In the genomic region with DNA sequence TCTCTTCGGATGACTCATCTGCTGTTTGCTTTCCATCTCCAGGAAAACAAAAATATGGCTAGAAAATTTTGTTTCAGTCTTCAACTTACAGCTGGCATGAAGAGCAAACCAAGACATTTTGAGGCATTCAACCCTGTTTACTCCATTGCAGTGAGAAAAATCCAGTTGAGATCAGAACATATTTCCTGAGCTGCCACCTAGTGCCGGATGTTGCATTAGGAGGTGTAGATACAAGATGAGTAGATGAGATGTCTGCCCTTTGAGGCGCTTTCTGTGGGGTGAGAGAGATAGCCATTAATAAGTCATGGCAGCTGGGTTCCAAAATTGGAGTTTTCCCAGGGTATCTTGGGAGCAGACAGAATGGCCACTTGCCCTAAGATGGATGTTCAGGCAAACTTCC, we compare ENCODE assay signal across 15 cellular contexts.
DNase-seq lines count a peak whose midpoint lies in the region; ATAC-seq and TF ChIP-seq lines count a peak whose summit lies in the region.
"Had no signal": no experiment of that assay in that cellular context is flagged by ENCODE, and none has a peak within 500 bp of the region (broad histone marks: within the 10 kb centered on the region; RNA-seq: fewer than 3 reads in every experiment).

No MANE protein-coding gene starts in this region.

- no peak overlapping the region for H3K4me2 ChIP-seq in SU-DHL-6 (ENCODE audit: low read depth, low read length, poor library complexity, severe bottlenecking)

- H3F3A ChIP-seq in SU-DHL-6 (ENCODE audit: insufficient read depth): no peaks in the 10 kb centered on the region

- ATAC-seq in left lung (no peak), upper lobe of left lung (ENCODE audit: low FRiP score in 2 of 2) (no peak), GM18505 (IDR thresholded peaks at IDR 0.05; ENCODE audit: unreplicated experiment) (no peak), GM18861 (IDR thresholded peaks at IDR 0.05; ENCODE audit: unreplicated experiment) (no peak)
- ATAC-seq: activated T-cell treated with anti-CD3 and anti-CD28 coated beads, Interleukin-2, amount 50 U/mL, for 4 hours had no signal

- H3K27ac ChIP-seq in SU-DHL-6 (ENCODE audit: low read depth, low read length) (no peak overlapping the region), left lung (peak overlapping the region; percentile 21 to 91), upper lobe of left lung (peak overlapping the region in 3 of 4 donors; percentile 6 to 85 (median 73))
- H3K27ac ChIP-seq: epithelial cell of prostate had no signal

- TF ChIP-seq CTCF in SU-DHL-6 (IDR thresholded peaks at IDR 0.05; ENCODE audit: insufficient read depth, low read length, poor library complexity, severe bottlenecking) (peak; percentile 31), left lung (IDR thresholded peaks at IDR 0.05) (no peak), upper lobe of left lung (IDR thresholded peaks at IDR 0.05) (no peak)

- H3K4me3 Mint-ChIP-seq in activated naive CD4-positive, alpha-beta T cell treated with anti-CD3 and anti-CD28 coated beads, Interleukin-2, amount 10 ng/mL, durations not matched to agents 7 days and 5 days: no peak overlapping the region
- H3K4me3 Mint-ChIP-seq: activated CD4-positive, alpha-beta T cell treated with anti-CD3 and anti-CD28 coated beads, Interleukin-2, amount 10 ng/mL, durations not matched to agents 24 days and 14 days; activated T-cell treated with anti-CD3 and anti-CD28 coated beads, Interleukin-2, amount 50 U/mL, for 4 hours; T-helper 2 cell treated with Interferon-gamma antibody and Interleukin-4, amounts not matched to agents 5 μg/mL and 100 μg/mL, for 36 hours; type B pancreatic cell had no signal

- no peaks in the 10 kb centered on the region for H3K27me3 Mint-ChIP-seq in activated naive CD4-positive, alpha-beta T cell treated with anti-CD3 and anti-CD28 coated beads, Interleukin-2, amount 10 ng/mL, durations not matched to agents 7 days and 5 days
- H3K27me3 Mint-ChIP-seq: activated CD4-positive, alpha-beta T cell treated with anti-CD3 and anti-CD28 coated beads, Interleukin-2, amount 10 ng/mL, durations not matched to agents 24 days and 14 days; type B pancreatic cell had no signal

- H2AFZ ChIP-seq in SU-DHL-6 (ENCODE audit: low read depth, low read length, severe bottlenecking): peak overlapping the region; percentile 2

- H3K4me1 ChIP-seq in left lung (peaks cover 0 to 57% of the 10 kb centered on the region in 2 donors), upper lobe of left lung (peaks cover 22 to 38% (median 27%) of the 10 kb centered on the region in 4 donors)

- H3K79me2 ChIP-seq in SU-DHL-6 (ENCODE audit: insufficient read depth, low read length): no peaks in the 10 kb centered on the region

- H3K27ac Mint-ChIP-seq in activated naive CD4-positive, alpha-beta T cell treated with anti-CD3 and anti-CD28 coated beads, Interleukin-2, amount 10 ng/mL, durations not matched to agents 7 days and 5 days: no peak overlapping the region
- H3K27ac Mint-ChIP-seq: activated CD4-positive, alpha-beta T cell treated with anti-CD3 and anti-CD28 coated beads, Interleukin-2, amount 10 ng/mL, durations not matched to agents 24 days and 14 days; T-helper 2 cell treated with Interferon-gamma antibody and Interleukin-4, amounts not matched to agents 5 μg/mL and 100 μg/mL, for 36 hours; type B pancreatic cell had no signal

- H3K4me3 ChIP-seq in SU-DHL-6 (ENCODE audit: insufficient read depth, low read length, poor library complexity, severe bottlenecking) (no peak overlapping the region), left lung (no peak overlapping the region), upper lobe of left lung (no peak overlapping the region)

- peaks cover 31% of the 10 kb centered on the region for H3K36me3 Mint-ChIP-seq in activated naive CD4-positive, alpha-beta T cell treated with anti-CD3 and anti-CD28 coated beads, Interleukin-2, amount 10 ng/mL, durations not matched to agents 7 days and 5 days
- H3K36me3 Mint-ChIP-seq: type B pancreatic cell had no signal

- H3K9me2 ChIP-seq in SU-DHL-6 (replicated peaks; ENCODE audit: insufficient read depth, low read length): no peaks in the 10 kb centered on the region

- H3K9ac ChIP-seq in SU-DHL-6 (ENCODE audit: low read length): no peak overlapping the region

- TF ChIP-seq POLR2A in upper lobe of left lung (IDR thresholded peaks at IDR 0.05): no peak
- no peak for TF ChIP-seq POLR2A in GM18505 (IDR thresholded peaks at IDR 0.05; ENCODE audit: borderline replicate concordance, extremely low read depth, insufficient read depth, insufficient read length)

- TF ChIP-seq EP300 in upper lobe of left lung (IDR thresholded peaks at IDR 0.05): no peak

- H4K20me1 ChIP-seq in SU-DHL-6 (ENCODE audit: low read depth, low read length): no peaks in the 10 kb centered on the region

- H3K4me1 Mint-ChIP-seq in activated naive CD4-positive, alpha-beta T cell treated with anti-CD3 and anti-CD28 coated beads, Interleukin-2, amount 10 ng/mL, durations not matched to agents 7 days and 5 days: peaks cover 22% of the 10 kb centered on the region

- no peaks in the 10 kb centered on the region for H3K27me3 ChIP-seq in SU-DHL-6 (ENCODE audit: low read length)
- no peaks in the 10 kb centered on the region for H3K27me3 ChIP-seq in left lung
- H3K27me3 ChIP-seq in upper lobe of left lung: no peaks in the 10 kb centered on the region

- no peaks in the 10 kb centered on the region for H3K9me3 Mint-ChIP-seq in activated naive CD4-positive, alpha-beta T cell treated with anti-CD3 and anti-CD28 coated beads, Interleukin-2, amount 10 ng/mL, durations not matched to agents 7 days and 5 days
- H3K9me3 Mint-ChIP-seq: activated CD4-positive, alpha-beta T cell treated with anti-CD3 and anti-CD28 coated beads, Interleukin-2, amount 10 ng/mL, durations not matched to agents 24 days and 14 days; activated T-cell treated with anti-CD3 and anti-CD28 coated beads, Interleukin-2, amount 50 U/mL, for 4 hours; T-helper 2 cell treated with Interferon-gamma antibody and Interleukin-4, amounts not matched to agents 5 μg/mL and 100 μg/mL, for 36 hours; type B pancreatic cell had no signal

- 80 to 81% methylated on average over 3 of the region's 3 CpGs for WGBS in upper lobe of left lung, 2 donors

- intact Hi-C loops in left lung (cut with DNase I): no loop called here

- H3K36me3 ChIP-seq in SU-DHL-6 (ENCODE audit: low read length): no peaks in the 10 kb centered on the region
- H3K36me3 ChIP-seq in left lung: no peaks in the 10 kb centered on the region
- peaks cover 0 to 16% (median 1%) of the 10 kb centered on the region in 4 donors for H3K36me3 ChIP-seq in upper lobe of left lung

- DNase-seq in activated naive CD4-positive, alpha-beta T cell treated with anti-CD3 and anti-CD28 coated beads, Interleukin-2, amount 10 ng/mL, durations not matched to agents 7 days and 5 days: peak; percentile 23
- DNase-seq in activated naive CD4-positive, alpha-beta T cell treated with Interleukin-2 at 50 U/mL for 16 hours: no peak
- DNase-seq in left lung: no peak
- DNase-seq in upper lobe of left lung: no peak
- DNase-seq in activated CD4-positive, alpha-beta T cell treated with anti-CD3 and anti-CD28 coated beads, Interleukin-2, amount 50 U/mL, for 48 hours: no peak
- DNase-seq: activated CD4-positive, alpha-beta T cell treated with anti-CD3 and anti-CD28 coated beads, Interleukin-2, amount 10 ng/mL, durations not matched to agents 24 days and 14 days; activated T-cell treated with anti-CD3 and anti-CD28 coated beads, Interleukin-2, amount 50 U/mL, for 4 hours; Calu3; NCI-H1105 had no signal

- CTCF ChIA-PET in activated naive CD4-positive, alpha-beta T cell treated with anti-CD3 and anti-CD28 coated beads, Interleukin-2, amount 10 ng/mL, durations not matched to agents 7 days and 5 days (lab: Charles Lee): interaction anchor here (0.7 to 1.4 kb wide), 5 partner anchors 9 to 253 kb away, joined by 3 to 7 read pairs (median 3); no protein-coding TSS in a partner anchor

- no peaks in the 10 kb centered on the region for H3K9me3 ChIP-seq in SU-DHL-6 (ENCODE audit: insufficient read depth, low read length)
- no peaks in the 10 kb centered on the region for H3K9me3 ChIP-seq in left lung
- no peaks in the 10 kb centered on the region for H3K9me3 ChIP-seq in upper lobe of left lung
